15 cellular contexts compared by ENCODE assay signal in the genomic region with DNA sequence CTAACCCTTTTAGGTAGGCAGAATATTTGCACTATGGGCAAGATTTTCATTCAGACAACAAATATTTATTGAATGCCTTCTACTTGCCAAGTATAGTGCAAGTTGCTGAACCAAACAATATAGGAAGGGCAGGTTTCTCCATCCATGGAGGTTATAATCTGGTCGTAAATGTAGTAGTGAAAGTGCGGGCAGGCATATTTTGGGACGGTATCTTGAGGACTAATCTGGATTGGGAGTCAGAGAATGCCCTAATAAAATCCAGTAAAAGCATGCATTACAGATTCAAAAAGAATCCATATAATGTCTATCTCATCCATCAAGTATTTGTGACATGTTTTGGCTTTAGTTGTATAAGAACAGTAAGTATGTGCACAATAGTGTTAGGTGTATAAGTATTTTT. TPM values are rescaled to one million over a fixed set of nuclear protein-coding genes. Genes with fewer than 3 reads are reported as not detected.
A peak's percentile ranks its signal among the peaks of the same experiment; 100 is the strongest.
DNase-seq lines count a peak whose midpoint lies in the region; ATAC-seq and TF ChIP-seq lines count a peak whose summit lies in the region.
"Had no signal": no experiment of that assay in that cellular context is flagged by ENCODE, and none has a peak within 500 bp of the region (broad histone marks: within the 10 kb centered on the region; RNA-seq: fewer than 3 reads in every experiment).

No MANE protein-coding gene starts in this region.

- no peaks in the 10 kb centered on the region for H3K9me3 Mint-ChIP-seq in T-helper 1 cell treated with Interleukin-12 subunit alpha and Interleukin-12 subunit beta and Interleukin-4 antibody, amounts not matched to agents 30 μg/mL and 1 μg/mL, for 36 hours
- H3K9me3 Mint-ChIP-seq in osteocyte (ENCODE audit: unreplicated experiment): no peaks in the 10 kb centered on the region

- H4K20me1 ChIP-seq in osteoblast (ENCODE audit: insufficient read depth, low read length): peaks cover 21% of the 10 kb centered on the region

- H3K4me3 ChIP-seq in HEK293 (ENCODE audit: low read depth, low read length) (no peak overlapping the region), ascending aorta (no peak overlapping the region), osteoblast (ENCODE audit: insufficient read depth, low read length) (no peak overlapping the region)

- intact Hi-C loops in ascending aorta (cut with DNase I): loop anchor here (1.0 to 10.0 kb wide), 4 partner anchors 27 to 814 kb away; a partner anchor contains a TSS

- POLR2A ChIA-PET in HEK293 (lab: Yijun Ruan, JAX): no interaction called here

- H3K4me1 ChIP-seq in HEK293 (ENCODE audit: control insufficient read depth, insufficient read depth, low read length): peaks cover 15% of the 10 kb centered on the region; the same call in 1 of the 2 replicates
- peaks cover 3 to 27% of the 10 kb centered on the region in 2 donors for H3K4me1 ChIP-seq in ascending aorta
- peaks cover 34% of the 10 kb centered on the region for H3K4me1 ChIP-seq in osteoblast (ENCODE audit: insufficient read depth, low read length)

- ATAC-seq in HG02870 (IDR thresholded peaks at IDR 0.05; ENCODE audit: unreplicated experiment): no peak

- H3K27me3 ChIP-seq in ascending aorta: no peaks in the 10 kb centered on the region
- H3K27me3 ChIP-seq in osteoblast (ENCODE audit: insufficient read depth, low read length): no peaks in the 10 kb centered on the region
- H3K27me3 ChIP-seq: dorsolateral prefrontal cortex, Peyer's patch had no signal

- H3K36me3 Mint-ChIP-seq in T-helper 1 cell treated with Interleukin-12 subunit alpha and Interleukin-12 subunit beta and Interleukin-4 antibody, amounts not matched to agents 30 μg/mL and 1 μg/mL, for 36 hours (ENCODE audit: low read depth): peaks cover 33% of the 10 kb centered on the region
- H3K36me3 Mint-ChIP-seq in osteocyte (ENCODE audit: unreplicated experiment): no peaks in the 10 kb centered on the region

- H2AFZ ChIP-seq in osteoblast (ENCODE audit: low read length): no peak overlapping the region

- DNase-seq in T-helper 1 cell (no peak), ascending aorta (ENCODE audit: low spot score in 2 of 2) (no peak), osteocyte (ENCODE audit: extremely low spot score, unreplicated experiment) (no peak), osteoblast (ENCODE audit: insufficient read length, low spot score, missing footprints) (no peak), middle frontal gyrus (ENCODE audit: extremely low spot score, low spot score) (no peak)
- DNase-seq: 8988T, dorsolateral prefrontal cortex, erythroblast, H7, NCI-H1105, NCI-H774, Peyer's patch had no signal

- H3K4me3 Mint-ChIP-seq in T-helper 1 cell treated with Interleukin-12 subunit alpha and Interleukin-12 subunit beta and Interleukin-4 antibody, amounts not matched to agents 30 μg/mL and 1 μg/mL, for 36 hours: peak overlapping the region; percentile 33
- H3K4me3 Mint-ChIP-seq in osteocyte (ENCODE audit: unreplicated experiment): no peak overlapping the region

- no peak overlapping the region for H3K4me2 ChIP-seq in osteoblast (ENCODE audit: insufficient read depth, low read length)

- 0 out of 3 replicates have a peak, but pooled peaks cover 0 to 4% of the 10 kb centered on the region in 2 experiments for H3K36me3 ChIP-seq in HEK293 (ENCODE audit: control insufficient read depth in 2 of 2, insufficient read depth in 1 of 2, low read length in 2 of 2)
- H3K36me3 ChIP-seq in ascending aorta: no peaks in the 10 kb centered on the region
- H3K36me3 ChIP-seq in osteoblast (ENCODE audit: insufficient read depth, low read length): no peaks in the 10 kb centered on the region
- H3K36me3 ChIP-seq: Peyer's patch had no signal

- H3K27ac ChIP-seq in HEK293 (ENCODE audit: extremely low read depth, low read depth, low read length) (no peak overlapping the region), ascending aorta (peak overlapping the region; percentile 91 to 92), osteoblast (ENCODE audit: low read depth, low read length) (no peak overlapping the region)

- peaks cover 33% of the 10 kb centered on the region for H3K79me2 ChIP-seq in osteoblast (ENCODE audit: insufficient read depth, low read length)

- TF ChIP-seq CTCF in HEK293 (tag by site-specific recombination; IDR thresholded peaks at IDR 0.05): no peak
- TF ChIP-seq CTCF in ascending aorta (IDR thresholded peaks at IDR 0.05): no peak
- TF ChIP-seq CTCF in osteocyte (IDR thresholded peaks at IDR 0.05): no peak
- no peak for TF ChIP-seq CTCF in osteoblast (IDR thresholded peaks at IDR 0.05; ENCODE audit: extremely low read depth, low read depth, low read length)

- CTCF ChIA-PET in HEK293 (lab: Yijun Ruan, JAX): interaction anchor here (1.2 to 1.3 kb wide), 2 partner anchors 27 to 117 kb away, joined by 3 to 4 read pairs; no protein-coding TSS in a partner anchor

- H3K9me3 ChIP-seq in HEK293 (ENCODE audit: control insufficient read depth, insufficient read depth, low read depth, low read length) (no peaks in the 10 kb centered on the region), ascending aorta (no peaks in the 10 kb centered on the region), osteoblast (ENCODE audit: low read depth, low read length) (no peaks in the 10 kb centered on the region)
- H3K9me3 ChIP-seq: Peyer's patch had no signal

- peak overlapping the region; percentile 73 for H3K27ac Mint-ChIP-seq in T-helper 1 cell treated with Interleukin-12 subunit alpha and Interleukin-12 subunit beta and Interleukin-4 antibody, amounts not matched to agents 30 μg/mL and 1 μg/mL, for 36 hours
- peak overlapping the region; percentile 10 for H3K27ac Mint-ChIP-seq in osteocyte (ENCODE audit: unreplicated experiment)

- H3K4me1 Mint-ChIP-seq in T-helper 1 cell treated with Interleukin-12 subunit alpha and Interleukin-12 subunit beta and Interleukin-4 antibody, amounts not matched to agents 30 μg/mL and 1 μg/mL, for 36 hours (ENCODE audit: low read depth): peaks cover 55% of the 10 kb centered on the region
- peaks cover 29% of the 10 kb centered on the region for H3K4me1 Mint-ChIP-seq in osteocyte (ENCODE audit: unreplicated experiment)

- no peaks in the 10 kb centered on the region for H3K27me3 Mint-ChIP-seq in T-helper 1 cell treated with Interleukin-12 subunit alpha and Interleukin-12 subunit beta and Interleukin-4 antibody, amounts not matched to agents 30 μg/mL and 1 μg/mL, for 36 hours (ENCODE audit: low read depth)
- H3K27me3 Mint-ChIP-seq in osteocyte (ENCODE audit: unreplicated experiment): no peaks in the 10 kb centered on the region

TF ChIP-seq in HEK293, 187 proteins besides CTCF, POLR2A, EP300 and RAD21:
- TF ChIP-seq, protein P1, sequence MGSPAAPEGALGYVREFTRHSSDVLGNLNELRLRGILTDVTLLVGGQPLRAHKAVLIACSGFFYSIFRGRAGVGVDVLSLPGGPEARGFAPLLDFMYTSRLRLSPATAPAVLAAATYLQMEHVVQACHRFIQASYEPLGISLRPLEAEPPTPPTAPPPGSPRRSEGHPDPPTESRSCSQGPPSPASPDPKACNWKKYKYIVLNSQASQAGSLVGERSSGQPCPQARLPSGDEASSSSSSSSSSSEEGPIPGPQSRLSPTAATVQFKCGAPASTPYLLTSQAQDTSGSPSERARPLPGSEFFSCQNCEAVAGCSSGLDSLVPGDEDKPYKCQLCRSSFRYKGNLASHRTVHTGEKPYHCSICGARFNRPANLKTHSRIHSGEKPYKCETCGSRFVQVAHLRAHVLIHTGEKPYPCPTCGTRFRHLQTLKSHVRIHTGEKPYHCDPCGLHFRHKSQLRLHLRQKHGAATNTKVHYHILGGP (tag by site-specific recombination; IDR thresholded peaks at IDR 0.05): no peak
- TF ChIP-seq, protein P2, sequence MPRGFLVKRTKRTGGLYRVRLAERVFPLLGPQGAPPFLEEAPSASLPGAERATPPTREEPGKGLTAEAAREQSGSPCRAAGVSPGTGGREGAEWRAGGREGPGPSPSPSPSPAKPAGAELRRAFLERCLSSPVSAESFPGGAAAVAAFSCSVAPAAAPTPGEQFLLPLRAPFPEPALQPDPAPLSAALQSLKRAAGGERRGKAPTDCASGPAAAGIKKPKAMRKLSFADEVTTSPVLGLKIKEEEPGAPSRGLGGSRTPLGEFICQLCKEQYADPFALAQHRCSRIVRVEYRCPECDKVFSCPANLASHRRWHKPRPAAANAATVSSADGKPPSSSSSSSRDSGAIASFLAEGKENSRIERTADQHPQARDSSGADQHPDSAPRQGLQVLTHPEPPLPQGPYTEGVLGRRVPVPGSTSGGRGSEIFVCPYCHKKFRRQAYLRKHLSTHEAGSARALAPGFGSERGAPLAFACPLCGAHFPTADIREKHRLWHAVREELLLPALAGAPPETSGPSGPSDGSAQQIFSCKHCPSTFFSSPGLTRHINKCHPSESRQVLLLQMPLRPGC (tag by site-specific recombination; IDR thresholded peaks at IDR 0.05): no peak
- TF ChIP-seq PRDM1 (tag by site-specific recombination; IDR thresholded peaks at IDR 0.05) (no peak), ZNF335 (tag by site-specific recombination; conservative IDR thresholded peaks at IDR 0.05) (peak; percentile 77), ZNF354C (tag by site-specific recombination; IDR thresholded peaks at IDR 0.05; ENCODE audit: borderline replicate concordance, low read depth) (no peak)

RNA-seq across cellular contexts. Expression of a gene that starts 1.7 kb away (rescaled TPM):
- 48.6 TPM for total RNA-seq in ascending aorta
- total RNA-seq in osteocyte: 97.7 and 98.8 TPM in 2 replicates
- 95.9 and 102 TPM in 2 replicates for total RNA-seq in osteoblast

RNA-seq across cellular contexts. Expression of a gene that starts 35.8 kb away (rescaled TPM):
- total RNA-seq in ascending aorta: 11.4 TPM
- total RNA-seq in osteocyte: 33.1 and 40.0 TPM in 2 replicates
- total RNA-seq in osteoblast: 47.8 and 53.9 TPM in 2 replicates

Comparison
In these comparisons a context has a peak if more than half of its experiments do, and no peak if none do; other contexts are left out.
1. H3K27ac ChIP-seq: peak in ascending aorta (2 of 2); none in HEK293 (single experiment) and osteoblast (single experiment).